Comparison of ENCODE assay signal across 16 cellular contexts in the genomic region with DNA sequence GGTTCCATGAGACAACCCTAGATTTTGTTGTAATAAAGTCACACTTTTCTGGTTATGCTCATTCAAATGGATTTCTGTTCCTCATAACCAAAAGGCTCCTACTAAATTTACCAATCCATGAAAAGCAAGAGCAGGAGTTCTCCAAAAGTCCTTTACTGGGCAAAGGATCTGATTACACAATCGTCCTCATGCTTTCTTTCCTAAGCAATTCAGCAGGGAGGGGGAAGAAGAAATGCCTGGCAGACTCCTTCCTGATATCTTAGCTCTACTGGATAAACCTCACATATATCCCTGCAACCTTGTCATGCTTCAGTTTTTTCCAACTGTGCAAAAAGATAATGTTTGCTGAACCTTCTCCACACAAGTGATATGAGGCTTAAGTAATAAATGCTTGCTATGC.
DNase-seq lines count a peak whose midpoint lies in the region; ATAC-seq, FAIRE-seq and TF ChIP-seq lines count a peak whose summit lies in the region.
"Had no signal": no experiment of that assay in that cellular context is flagged by ENCODE, and none has a peak within 500 bp of the region (broad histone marks: within the 10 kb centered on the region; RNA-seq: fewer than 3 reads in every experiment).

No MANE protein-coding gene starts in this region.

- TF ChIP-seq EP300 in H1 (IDR thresholded peaks at IDR 0.05; ENCODE audit: borderline replicate concordance in 1 of 2, low read depth in 2 of 2, low read length in 2 of 2): no peak

- no peak overlapping the region for H4K8ac ChIP-seq in H1 (ENCODE audit: extremely low read depth, insufficient read depth, low read length)

- H4K91ac ChIP-seq in H1 (replicated peaks; ENCODE audit: insufficient read length, low read length): no peak overlapping the region

- no peak overlapping the region for H3K56ac ChIP-seq in H1 (replicated peaks; ENCODE audit: insufficient read length, low read depth, low read length)

- H2BK120ac ChIP-seq in H1 (replicated peaks; ENCODE audit: low read depth, low read length): no peak overlapping the region

- H3K23me2 ChIP-seq in H1 (ENCODE audit: low read depth, low read length): no peaks in the 10 kb centered on the region

- no peaks in the 10 kb centered on the region for H3K79me2 ChIP-seq in H1 (ENCODE audit: control insufficient read depth in 1 of 2, insufficient read depth in 2 of 2, low read length in 2 of 2)

- H2BK15ac ChIP-seq in H1 (ENCODE audit: low read length): no peak overlapping the region

- DNase-seq in AG10803 (ENCODE audit: low read depth) (peak; percentile 27), HT1080 (ENCODE audit: low read depth) (peak; percentile 7), H1 (ENCODE audit: low read depth in 1 of 2, low spot score in 2 of 2) (no peak), lower lobe of right lung (no peak), SW 1271 (lab: John Stamatoyannopoulos, UW) (no peak), DMS53 (lab: John Stamatoyannopoulos, UW) (no peak), RWPE1 (ENCODE audit: low spot score) (no peak)
- DNase-seq: activated naive CD8-positive, alpha-beta T cell treated with anti-CD3 and anti-CD28 coated beads, Interleukin-2, amount 50 U/mL, for 24 hours; effector memory CD4-positive, alpha-beta T cell; Karpas-422; NCI-H1694 treated with DMSO at 0.1 percent for 48 hours; substantia nigra; WERI-Rb-1 had no signal

- H3K27me3 ChIP-seq in H1 (replicated peaks in 1 of 4; ENCODE audit: control insufficient read depth in 3 of 4, extremely low read depth in 1 of 4, insufficient read depth in 3 of 4, low read length in 3 of 4) (no peaks in the 10 kb centered on the region), lower lobe of right lung (ENCODE audit: low read depth) (no peaks in the 10 kb centered on the region)

- H3K36me3 ChIP-seq in H1 (ENCODE audit: control insufficient read depth in 2 of 4, insufficient read depth in 4 of 4, low read length in 3 of 4) (no peaks in the 10 kb centered on the region), lower lobe of right lung (no peaks in the 10 kb centered on the region)
- H3K36me3 ChIP-seq: WERI-Rb-1 had no signal

- H3K4me1 ChIP-seq in H1 (replicated peaks in 1 of 4; ENCODE audit: control insufficient read depth in 3 of 4, insufficient read depth in 4 of 4, low read length in 3 of 4) (0 out of 7 replicates have a peak, but pooled peaks cover 0 to 2% (median 0%) of the 10 kb centered on the region in 4 experiments), lower lobe of right lung (peaks cover 12% of the 10 kb centered on the region)

- no peak for FAIRE-seq in H1 (lab: Jason Lieb, UNC)
- FAIRE-seq: G401.6, GM12891 had no signal

- no peak overlapping the region for H3K23ac ChIP-seq in H1 (ENCODE audit: insufficient read length)

- POLR2A ChIA-PET in H1 (lab: Charles Lee; ENCODE audit: partially characterized antibody): interaction anchor here (0.7 kb wide), 1 partner anchor 34 kb away, joined by 3 read pairs; no protein-coding TSS in a partner anchor
- POLR2A ChIA-PET in RWPE1 (lab: Yijun Ruan, JAX; ENCODE audit: low non-redundant PET): no interaction called here

- H3K4ac ChIP-seq in H1 (replicated peaks; ENCODE audit: insufficient read length, low read depth, low read length): no peak overlapping the region

- no peaks in the 10 kb centered on the region for H3K79me1 ChIP-seq in H1 (ENCODE audit: low read depth, low read length)

- H3K18ac ChIP-seq in H1 (ENCODE audit: extremely low read depth, low read length): no peak overlapping the region

- H3K4me2 ChIP-seq in H1 (ENCODE audit: insufficient read depth in 1 of 2, low read depth in 2 of 2, low read length in 2 of 2): no peak overlapping the region

- H2AK5ac ChIP-seq in H1 (ENCODE audit: low read depth, low read length): no peak overlapping the region

- H3K27ac ChIP-seq in H1 (ENCODE audit: low read depth, low read length): no peak overlapping the region
- no peak overlapping the region for H3K27ac ChIP-seq in lower lobe of right lung
- H3K27ac ChIP-seq in RWPE1: no peak overlapping the region
- H3K27ac ChIP-seq: WERI-Rb-1 had no signal

- no peak overlapping the region for H4K5ac ChIP-seq in H1 (ENCODE audit: insufficient read length, low read depth, low read length)

- peak overlapping the region; percentile 78 for H2AFZ ChIP-seq in H1 (ENCODE audit: low read length)

- TF ChIP-seq CTCF in AG10803 (conservative IDR thresholded peaks at IDR 0.05; ENCODE audit: low read length): no peak
- no peak for TF ChIP-seq CTCF in H1 (IDR thresholded peaks at IDR 0.05; ENCODE audit: control extremely low read depth in 1 of 3, insufficient read depth in 1 of 3, low read depth in 1 of 3, low read length in 3 of 3)
- no peak for TF ChIP-seq CTCF in lower lobe of right lung (IDR thresholded peaks at IDR 0.05)
- TF ChIP-seq CTCF in RWPE1 (conservative IDR thresholded peaks at IDR 0.05; ENCODE audit: low read depth): no peak

- ATAC-seq in lower lobe of right lung: peak; percentile 43 to 57
- ATAC-seq in GM18867 (IDR thresholded peaks at IDR 0.05; ENCODE audit: unreplicated experiment): no peak
- ATAC-seq: activated naive CD8-positive, alpha-beta T cell treated with anti-CD3 and anti-CD28 coated beads, Interleukin-2, amount 50 U/mL, for 24 hours had no signal

- TF ChIP-seq POLR2A in H1 (IDR thresholded peaks at IDR 0.05; ENCODE audit: control extremely low read depth in 1 of 2, low read depth in 2 of 2, low read length in 2 of 2): no peak

- peaks cover 0 to 1% of the 10 kb centered on the region in 2 experiments for H4K20me1 ChIP-seq in H1 (replicated peaks in 1 of 2; ENCODE audit: control insufficient read depth in 1 of 2, insufficient read depth in 2 of 2, low read length in 2 of 2)

- WGBS in H1 (ENCODE audit: extremely low coverage in 1 of 2, insufficient coverage in 1 of 2, insufficient read length in 1 of 2, insufficient replicate concordance in 2 of 2, low coverage in 1 of 2, low lambda C conversion rate in 2 of 2, missing lambda C conversion rate in 1 of 2), 2 experiments: 81% methylated on average over 1 of the region's 1 CpG; no CpG with 5 or more reads in 1 of the 2 experiments

- H3K14ac ChIP-seq in H1 (ENCODE audit: insufficient read length): no peak overlapping the region

- CTCF ChIA-PET in H1 (lab: Charles Lee; ENCODE audit: partially characterized antibody) (no interaction called here), RWPE1 (lab: Yijun Ruan, JAX) (interaction anchor here (0.5 kb wide), 1 partner anchor 16 kb away, joined by 5 read pairs; no protein-coding TSS in a partner anchor)

- TF ChIP-seq RAD21 in H1 (IDR thresholded peaks at IDR 0.05 in 1 of 2, conservative IDR thresholded peaks at IDR 0.05 in 1 of 2; ENCODE audit: low read depth in 2 of 2, low read length in 2 of 2): no peak

- H3K9ac ChIP-seq in H1 (replicated peaks in 1 of 4; ENCODE audit: extremely low read depth in 1 of 4, low read depth in 3 of 4, low read length in 3 of 4): no peak overlapping the region

- H2BK20ac ChIP-seq in H1 (ENCODE audit: low read length): no peak overlapping the region

- no peak overlapping the region for H3K4me3 ChIP-seq in AG10803 (ENCODE audit: low read length)
- no peak overlapping the region for H3K4me3 ChIP-seq in H1 (ENCODE audit: extremely low read depth in 1 of 4, insufficient read depth in 2 of 4, low read depth in 3 of 4, low read length in 4 of 4)
- H3K4me3 ChIP-seq in lower lobe of right lung: no peak overlapping the region

- H3K9me3 ChIP-seq in H1 (ENCODE audit: insufficient read depth in 2 of 2, low read depth in 1 of 2, low read length in 1 of 2): no peaks in the 10 kb centered on the region
- peaks cover 12% of the 10 kb centered on the region for H3K9me3 ChIP-seq in lower lobe of right lung

- no peak overlapping the region for H2BK5ac ChIP-seq in H1 (ENCODE audit: low read depth, low read length)

- intact Hi-C loops in lower lobe of right lung (cut with DNase I): no loop called here

- no peak overlapping the region for H2BK12ac ChIP-seq in H1 (ENCODE audit: low read depth, low read length)

TF ChIP-seq in H1, 55 proteins besides CTCF, POLR2A, EP300 and RAD21:
- TF ChIP-seq RFX5 (IDR thresholded peaks at IDR 0.05; ENCODE audit: borderline replicate concordance, low read depth, low read length) (no peak), BRCA1 (IDR thresholded peaks at IDR 0.05; ENCODE audit: low read depth, low read length) (no peak), CBX5 (IDR thresholded peaks at IDR 0.05; ENCODE audit: low read depth, low read length) (no peak), CEBPB (IDR thresholded peaks at IDR 0.05; ENCODE audit: low read depth, low read length) (peak; percentile 71; the same call in 1 of the 2 replicates)

Comparison
In these comparisons a context has a peak if more than half of its experiments do, and no peak if none do; other contexts are left out.
1. DNase-seq: peak in AG10803 (single experiment) and HT1080 (single experiment); none in H1 (0 of 2), lower lobe of right lung (single experiment), SW 1271 (0 of 2), DMS53 (single experiment) and RWPE1 (single experiment).